In the genomic region with DNA sequence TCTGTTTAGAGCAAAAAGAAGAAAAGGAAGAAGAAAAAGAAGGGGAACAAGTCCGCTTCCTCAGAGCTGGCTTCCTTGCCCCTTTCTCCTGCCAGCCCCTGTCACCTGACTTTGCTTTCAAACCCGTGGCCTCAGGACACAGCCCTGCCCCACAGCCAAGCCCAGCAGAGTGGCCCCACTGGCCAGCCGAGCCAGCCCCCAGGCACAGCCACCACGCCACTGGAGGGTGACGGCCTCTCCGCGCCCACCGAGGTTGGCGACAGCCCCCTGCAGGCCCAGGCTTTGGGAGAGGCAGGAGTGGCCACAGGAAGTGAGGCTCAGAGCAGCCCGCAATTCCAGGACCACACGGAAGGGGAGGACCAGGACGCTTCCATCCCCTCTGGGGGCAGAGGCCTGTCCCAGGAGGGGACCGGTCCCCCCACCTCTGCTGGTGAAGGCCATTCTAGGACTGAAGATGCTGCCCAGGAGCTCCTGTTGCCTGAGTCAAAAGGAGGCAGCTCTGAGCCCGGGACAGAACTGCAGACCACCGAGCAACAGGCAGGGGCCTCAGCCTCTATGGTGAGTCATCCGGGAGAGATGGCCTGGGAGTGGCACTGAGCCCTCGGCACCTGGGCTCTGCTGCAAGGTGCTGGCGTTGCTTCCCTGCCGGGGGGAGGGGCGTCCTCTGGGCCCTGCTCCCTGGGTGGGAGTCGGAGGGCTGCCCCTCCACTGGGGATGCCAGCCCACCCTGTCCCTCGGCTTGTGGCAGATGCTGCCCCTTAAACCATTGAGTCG, we compare ENCODE assay signal across 1 cellular context.
TF ChIP-seq lines count a peak whose summit lies in the region.

No MANE protein-coding gene starts in this region.

TF ChIP-seq in HCT116, 20 proteins besides CTCF, POLR2A, EP300 and RAD21:
- TF ChIP-seq EZH2phosphoT487 (IDR thresholded peaks at IDR 0.05; ENCODE audit: borderline replicate concordance) (no peak), EZH2 (IDR thresholded peaks at IDR 0.05) (no peak), ZNF274 (IDR thresholded peaks at IDR 0.05; ENCODE audit: low read depth, low read length) (no peak), POLR2AphosphoS5 (IDR thresholded peaks at IDR 0.05; ENCODE audit: low read depth, low read length) (no peak), SRF (IDR thresholded peaks at IDR 0.05; ENCODE audit: low read depth) (no peak), ELF1 (IDR thresholded peaks at IDR 0.05; ENCODE audit: borderline replicate concordance, low read depth) (no peak), ZFX (IDR thresholded peaks at IDR 0.05) (no peak)
- TF ChIP-seq, protein P1, sequence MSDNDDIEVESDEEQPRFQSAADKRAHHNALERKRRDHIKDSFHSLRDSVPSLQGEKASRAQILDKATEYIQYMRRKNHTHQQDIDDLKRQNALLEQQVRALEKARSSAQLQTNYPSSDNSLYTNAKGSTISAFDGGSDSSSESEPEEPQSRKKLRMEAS (IDR thresholded peaks at IDR 0.05): no peak
